Comparison of ENCODE assay signal across 27 cellular contexts in the genomic region with DNA sequence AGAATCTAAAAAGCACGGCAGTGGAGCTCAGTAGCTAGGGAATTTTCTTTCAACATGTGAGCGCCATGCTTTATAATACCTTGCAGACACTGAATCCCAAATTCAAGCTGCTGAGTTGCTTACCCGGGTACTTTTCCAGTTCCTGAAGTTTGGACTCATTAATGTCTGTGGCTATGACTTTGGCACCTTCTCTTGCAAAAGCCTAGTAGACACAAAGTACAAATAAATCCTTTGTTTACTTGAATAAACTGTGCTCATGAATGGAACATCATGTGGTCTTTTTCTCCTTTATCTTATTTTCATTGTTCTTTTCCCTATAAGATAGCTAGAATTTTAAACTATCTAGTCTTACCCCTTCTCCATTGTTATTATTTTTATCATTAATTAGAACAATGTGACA. TPM values are rescaled to one million over a fixed set of nuclear protein-coding genes. Genes with fewer than 3 reads are reported as not detected.
DNase-seq lines count a peak whose midpoint lies in the region; ATAC-seq lines count a peak whose summit lies in the region.
"Had no signal": no experiment of that assay in that cellular context is flagged by ENCODE, and none has a peak within 500 bp of the region (broad histone marks: within the 10 kb centered on the region; RNA-seq: fewer than 3 reads in every experiment).

No MANE protein-coding gene starts in this region.

- POLR2A ChIA-PET in activated CD4-positive, alpha-beta T cell treated with anti-CD3 and anti-CD28 coated beads for 36 hours (lab: Charles Lee), result interaction anchor here (0.5 kb wide), 1 partner anchor 9 kb away, joined by 3 read pairs; no protein-coding TSS in a partner anchor

- H3K27ac ChIP-seq in temporal lobe (ENCODE audit: low read depth, low read length), result peak overlapping the region; percentile 45
- H3K27ac ChIP-seq: 22Rv1, SJSA1 had no signal

- H3K27ac Mint-ChIP-seq in activated CD4-positive, alpha-beta T cell treated with anti-CD3 and anti-CD28 coated beads, Interleukin-2, amount 10 ng/mL, durations not matched to agents 24 days and 14 days, result no peak overlapping the region
- no peak overlapping the region for H3K27ac Mint-ChIP-seq in activated CD4-positive, alpha-beta T cell treated with anti-CD3 and anti-CD28 coated beads for 36 hours
- H3K27ac Mint-ChIP-seq: CD14-positive monocyte, IgD-negative memory B cell had no signal

- no peaks in the 10 kb centered on the region for H3K9me3 Mint-ChIP-seq in activated CD4-positive, alpha-beta T cell treated with anti-CD3 and anti-CD28 coated beads, Interleukin-2, amount 10 ng/mL, durations not matched to agents 24 days and 14 days
- no peaks in the 10 kb centered on the region for H3K9me3 Mint-ChIP-seq in activated CD4-positive, alpha-beta T cell treated with anti-CD3 and anti-CD28 coated beads for 36 hours (ENCODE audit: low read depth)
- H3K9me3 Mint-ChIP-seq: CD14-positive monocyte; CD8-positive, alpha-beta memory T cell; IgD-negative memory B cell had no signal

- no peaks in the 10 kb centered on the region for H3K27me3 Mint-ChIP-seq in activated CD4-positive, alpha-beta T cell treated with anti-CD3 and anti-CD28 coated beads, Interleukin-2, amount 10 ng/mL, durations not matched to agents 24 days and 14 days
- H3K27me3 Mint-ChIP-seq in activated CD4-positive, alpha-beta T cell treated with anti-CD3 and anti-CD28 coated beads for 36 hours, result no peaks in the 10 kb centered on the region
- H3K27me3 Mint-ChIP-seq: CD8-positive, alpha-beta memory T cell; IgD-negative memory B cell had no signal

- peak; percentile 47 for DNase-seq in activated CD4-positive, alpha-beta T cell treated with anti-CD3 and anti-CD28 coated beads, Interleukin-2, amount 10 ng/mL, durations not matched to agents 24 days and 14 days
- no peak for DNase-seq in activated CD4-positive, alpha-beta T cell treated with anti-CD3 and anti-CD28 coated beads for 36 hours
- DNase-seq in left lobe of liver (ENCODE audit: low spot score), result no peak
- DNase-seq in pons (ENCODE audit: low spot score), result peak; percentile 90
- DNase-seq in HPDE6-E6E7 (ENCODE audit: extremely low spot score), result no peak
- DNase-seq in activated gamma-delta T cell (lab: John Stamatoyannopoulos, UW), result no peak
- DNase-seq: BE2C; CD8-positive, alpha-beta memory T cell; DMS 273 treated with DMSO at 0.1 percent for 48 hours; DMS79; EL; GF-D8; HCEC 1CT; NCI-H1048; NCI-H1417; NCI-H1694; NCI-H2081; NCI-H2227 treated with DMSO at 0.1 percent for 48 hours; NCI-H526 treated with DMSO at 0.1 percent for 48 hours; Right ventricle myocardium superior; RPMI8226 had no signal

- peaks cover 25% of the 10 kb centered on the region for H3K4me1 Mint-ChIP-seq in activated CD4-positive, alpha-beta T cell treated with anti-CD3 and anti-CD28 coated beads, Interleukin-2, amount 10 ng/mL, durations not matched to agents 24 days and 14 days
- peaks cover 34% of the 10 kb centered on the region for H3K4me1 Mint-ChIP-seq in activated CD4-positive, alpha-beta T cell treated with anti-CD3 and anti-CD28 coated beads for 36 hours

- H3K36me3 Mint-ChIP-seq in activated CD4-positive, alpha-beta T cell treated with anti-CD3 and anti-CD28 coated beads, Interleukin-2, amount 10 ng/mL, durations not matched to agents 24 days and 14 days (ENCODE audit: low read depth), result peaks cover 10% of the 10 kb centered on the region
- H3K36me3 Mint-ChIP-seq in activated CD4-positive, alpha-beta T cell treated with anti-CD3 and anti-CD28 coated beads for 36 hours (ENCODE audit: low read depth), result peaks cover 2% of the 10 kb centered on the region

- no peak overlapping the region for H3K4me3 Mint-ChIP-seq in activated CD4-positive, alpha-beta T cell treated with anti-CD3 and anti-CD28 coated beads, Interleukin-2, amount 10 ng/mL, durations not matched to agents 24 days and 14 days
- H3K4me3 Mint-ChIP-seq in activated CD4-positive, alpha-beta T cell treated with anti-CD3 and anti-CD28 coated beads for 36 hours, result no peak overlapping the region
- H3K4me3 Mint-ChIP-seq: CD14-positive monocyte; CD8-positive, alpha-beta memory T cell; IgD-negative memory B cell had no signal

- intact Hi-C loops in activated CD4-positive, alpha-beta T cell treated with anti-CD3 and anti-CD28 coated beads, Interleukin-2, amount 10 ng/mL, durations not matched to agents 24 days and 14 days (cut with micrococcal nuclease), result loop anchor here (5.0 kb wide), 3 partner anchors 228 to 748 kb away; partner anchors contain the start of genes CISD2 and SLC39A8
- intact Hi-C loops in activated CD4-positive, alpha-beta T cell treated with anti-CD3 and anti-CD28 coated beads for 36 hours (cut with DNase I, micrococcal nuclease), result loop anchor here (5.0 kb wide), 2 partner anchors 268 to 663 kb away; partner anchors contain the start of gene UBE2D3 (in 1 of the 2)

- CTCF ChIA-PET in activated CD4-positive, alpha-beta T cell treated with anti-CD3 and anti-CD28 coated beads for 36 hours (lab: Charles Lee), result interaction anchor here (1.4 to 8.8 kb wide), 3 partner anchors 15 to 474 kb away, joined by 5 to 66 read pairs (median 7); no protein-coding TSS in a partner anchor

- ATAC-seq in activated CD4-positive, alpha-beta T cell treated with anti-CD3 and anti-CD28 coated beads for 36 hours, result no peak
- ATAC-seq in left lobe of liver, result peak; percentile 37
- no peak for ATAC-seq in HG02642 (IDR thresholded peaks at IDR 0.05; ENCODE audit: poor library complexity, unreplicated experiment)

RNA-seq across cellular contexts. Expression of gene BDH2, which starts 4.6 kb away (rescaled TPM):
- 11.0 and 13.2 TPM in 2 replicates for total RNA-seq in activated CD4-positive, alpha-beta T cell treated with anti-CD3 and anti-CD28 coated beads, Interleukin-2, amount 10 ng/mL, durations not matched to agents 24 days and 14 days
- 10 to 100 TPM; 12.7 to 14.8 TPM for total RNA-seq in activated CD4-positive, alpha-beta T cell treated with anti-CD3 and anti-CD28 coated beads for 36 hours
- total RNA-seq in left lobe of liver, result 53.6 TPM
- 12.5 TPM for total RNA-seq in temporal lobe

RNA-seq across cellular contexts. Expression of gene SLC9B2, which starts 18.5 kb away (rescaled TPM):
- 37.6 and 39.7 TPM in 2 replicates for total RNA-seq in activated CD4-positive, alpha-beta T cell treated with anti-CD3 and anti-CD28 coated beads, Interleukin-2, amount 10 ng/mL, durations not matched to agents 24 days and 14 days
- total RNA-seq in activated CD4-positive, alpha-beta T cell treated with anti-CD3 and anti-CD28 coated beads for 36 hours, result 10 to 100 TPM; 30.6 to 31.2 TPM
- 32.3 TPM for total RNA-seq in left lobe of liver
- total RNA-seq in temporal lobe, result 90.5 TPM

Comparison
In these comparisons a context has a peak if more than half of its experiments do, and no peak if none do; other contexts are left out.
1. DNase-seq: peak in activated CD4-positive, alpha-beta T cell treated with anti-CD3 and anti-CD28 coated beads, Interleukin-2, amount 10 ng/mL, durations not matched to agents 24 days and 14 days (single experiment) and pons (single experiment); none in activated CD4-positive, alpha-beta T cell treated with anti-CD3 and anti-CD28 coated beads for 36 hours (single experiment), left lobe of liver (single experiment), HPDE6-E6E7 (single experiment) and activated gamma-delta T cell (single experiment).